Comparison of ENCODE assay signal across 2 cellular contexts in the genomic region with DNA sequence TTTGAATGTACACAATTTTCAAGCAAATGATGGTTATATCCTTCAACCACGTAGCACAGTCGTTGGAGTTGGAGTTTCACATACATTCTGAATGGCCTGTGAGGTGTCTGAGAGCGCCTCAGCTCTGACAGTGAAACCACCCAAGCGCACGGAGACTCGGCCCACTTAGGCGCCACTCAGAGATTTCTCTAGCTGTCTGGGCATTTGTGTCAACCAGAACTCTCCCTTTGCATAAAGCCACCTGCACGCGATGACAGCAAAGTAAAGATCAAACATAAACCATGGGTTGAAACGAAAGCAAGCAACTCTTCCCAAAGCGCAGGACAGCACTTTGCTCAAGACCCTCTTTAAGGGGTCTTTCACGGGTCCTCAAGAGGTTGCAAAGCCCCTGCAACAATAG.
TF ChIP-seq lines count a peak whose summit lies in the region.

No MANE protein-coding gene starts in this region.

TF ChIP-seq in SK-N-SH, 30 proteins besides CTCF, POLR2A, EP300 and RAD21 (continued from another document):
- TF ChIP-seq, protein P1, sequence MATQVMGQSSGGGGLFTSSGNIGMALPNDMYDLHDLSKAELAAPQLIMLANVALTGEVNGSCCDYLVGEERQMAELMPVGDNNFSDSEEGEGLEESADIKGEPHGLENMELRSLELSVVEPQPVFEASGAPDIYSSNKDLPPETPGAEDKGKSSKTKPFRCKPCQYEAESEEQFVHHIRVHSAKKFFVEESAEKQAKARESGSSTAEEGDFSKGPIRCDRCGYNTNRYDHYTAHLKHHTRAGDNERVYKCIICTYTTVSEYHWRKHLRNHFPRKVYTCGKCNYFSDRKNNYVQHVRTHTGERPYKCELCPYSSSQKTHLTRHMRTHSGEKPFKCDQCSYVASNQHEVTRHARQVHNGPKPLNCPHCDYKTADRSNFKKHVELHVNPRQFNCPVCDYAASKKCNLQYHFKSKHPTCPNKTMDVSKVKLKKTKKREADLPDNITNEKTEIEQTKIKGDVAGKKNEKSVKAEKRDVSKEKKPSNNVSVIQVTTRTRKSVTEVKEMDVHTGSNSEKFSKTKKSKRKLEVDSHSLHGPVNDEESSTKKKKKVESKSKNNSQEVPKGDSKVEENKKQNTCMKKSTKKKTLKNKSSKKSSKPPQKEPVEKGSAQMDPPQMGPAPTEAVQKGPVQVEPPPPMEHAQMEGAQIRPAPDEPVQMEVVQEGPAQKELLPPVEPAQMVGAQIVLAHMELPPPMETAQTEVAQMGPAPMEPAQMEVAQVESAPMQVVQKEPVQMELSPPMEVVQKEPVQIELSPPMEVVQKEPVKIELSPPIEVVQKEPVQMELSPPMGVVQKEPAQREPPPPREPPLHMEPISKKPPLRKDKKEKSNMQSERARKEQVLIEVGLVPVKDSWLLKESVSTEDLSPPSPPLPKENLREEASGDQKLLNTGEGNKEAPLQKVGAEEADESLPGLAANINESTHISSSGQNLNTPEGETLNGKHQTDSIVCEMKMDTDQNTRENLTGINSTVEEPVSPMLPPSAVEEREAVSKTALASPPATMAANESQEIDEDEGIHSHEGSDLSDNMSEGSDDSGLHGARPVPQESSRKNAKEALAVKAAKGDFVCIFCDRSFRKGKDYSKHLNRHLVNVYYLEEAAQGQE (IDR thresholded peaks at IDR 0.05; ENCODE audit: low read depth, low read length), result no peak
- TF ChIP-seq FOXJ3 (CRISPR knock-in tag; IDR thresholded peaks at IDR 0.05), result no peak
- TF ChIP-seq, protein P2, sequence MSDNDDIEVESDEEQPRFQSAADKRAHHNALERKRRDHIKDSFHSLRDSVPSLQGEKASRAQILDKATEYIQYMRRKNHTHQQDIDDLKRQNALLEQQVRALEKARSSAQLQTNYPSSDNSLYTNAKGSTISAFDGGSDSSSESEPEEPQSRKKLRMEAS (IDR thresholded peaks at IDR 0.05; ENCODE audit: low read depth), result no peak
- no peak for TF ChIP-seq JUND (IDR thresholded peaks at IDR 0.05)
- no peak for TF ChIP-seq NRF1 (IDR thresholded peaks at IDR 0.05; ENCODE audit: low read depth, low read length)
- TF ChIP-seq TCF12 (IDR thresholded peaks at IDR 0.05), result no peak
- TF ChIP-seq EZH2phosphoT487 (IDR thresholded peaks at IDR 0.05; ENCODE audit: borderline replicate concordance, low read depth), result no peak
TF ChIP-seq in SK-N-SH: peak in this region for 0.

TF ChIP-seq in SK-N-SH treated with all-trans-retinoic acid at 6 μM for 48 hours, 23 proteins besides CTCF, POLR2A, EP300 and RAD21 (continued from another document):
- TF ChIP-seq, protein P3, sequence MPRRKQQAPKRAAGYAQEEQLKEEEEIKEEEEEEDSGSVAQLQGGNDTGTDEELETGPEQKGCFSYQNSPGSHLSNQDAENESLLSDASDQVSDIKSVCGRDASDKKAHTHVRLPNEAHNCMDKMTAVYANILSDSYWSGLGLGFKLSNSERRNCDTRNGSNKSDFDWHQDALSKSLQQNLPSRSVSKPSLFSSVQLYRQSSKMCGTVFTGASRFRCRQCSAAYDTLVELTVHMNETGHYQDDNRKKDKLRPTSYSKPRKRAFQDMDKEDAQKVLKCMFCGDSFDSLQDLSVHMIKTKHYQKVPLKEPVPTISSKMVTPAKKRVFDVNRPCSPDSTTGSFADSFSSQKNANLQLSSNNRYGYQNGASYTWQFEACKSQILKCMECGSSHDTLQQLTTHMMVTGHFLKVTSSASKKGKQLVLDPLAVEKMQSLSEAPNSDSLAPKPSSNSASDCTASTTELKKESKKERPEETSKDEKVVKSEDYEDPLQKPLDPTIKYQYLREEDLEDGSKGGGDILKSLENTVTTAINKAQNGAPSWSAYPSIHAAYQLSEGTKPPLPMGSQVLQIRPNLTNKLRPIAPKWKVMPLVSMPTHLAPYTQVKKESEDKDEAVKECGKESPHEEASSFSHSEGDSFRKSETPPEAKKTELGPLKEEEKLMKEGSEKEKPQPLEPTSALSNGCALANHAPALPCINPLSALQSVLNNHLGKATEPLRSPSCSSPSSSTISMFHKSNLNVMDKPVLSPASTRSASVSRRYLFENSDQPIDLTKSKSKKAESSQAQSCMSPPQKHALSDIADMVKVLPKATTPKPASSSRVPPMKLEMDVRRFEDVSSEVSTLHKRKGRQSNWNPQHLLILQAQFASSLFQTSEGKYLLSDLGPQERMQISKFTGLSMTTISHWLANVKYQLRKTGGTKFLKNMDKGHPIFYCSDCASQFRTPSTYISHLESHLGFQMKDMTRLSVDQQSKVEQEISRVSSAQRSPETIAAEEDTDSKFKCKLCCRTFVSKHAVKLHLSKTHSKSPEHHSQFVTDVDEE (CRISPR knock-in tag; IDR thresholded peaks at IDR 0.05), result no peak
- TF ChIP-seq ZFP3 (CRISPR knock-in tag; IDR thresholded peaks at IDR 0.05), result no peak
- TF ChIP-seq, protein P4, sequence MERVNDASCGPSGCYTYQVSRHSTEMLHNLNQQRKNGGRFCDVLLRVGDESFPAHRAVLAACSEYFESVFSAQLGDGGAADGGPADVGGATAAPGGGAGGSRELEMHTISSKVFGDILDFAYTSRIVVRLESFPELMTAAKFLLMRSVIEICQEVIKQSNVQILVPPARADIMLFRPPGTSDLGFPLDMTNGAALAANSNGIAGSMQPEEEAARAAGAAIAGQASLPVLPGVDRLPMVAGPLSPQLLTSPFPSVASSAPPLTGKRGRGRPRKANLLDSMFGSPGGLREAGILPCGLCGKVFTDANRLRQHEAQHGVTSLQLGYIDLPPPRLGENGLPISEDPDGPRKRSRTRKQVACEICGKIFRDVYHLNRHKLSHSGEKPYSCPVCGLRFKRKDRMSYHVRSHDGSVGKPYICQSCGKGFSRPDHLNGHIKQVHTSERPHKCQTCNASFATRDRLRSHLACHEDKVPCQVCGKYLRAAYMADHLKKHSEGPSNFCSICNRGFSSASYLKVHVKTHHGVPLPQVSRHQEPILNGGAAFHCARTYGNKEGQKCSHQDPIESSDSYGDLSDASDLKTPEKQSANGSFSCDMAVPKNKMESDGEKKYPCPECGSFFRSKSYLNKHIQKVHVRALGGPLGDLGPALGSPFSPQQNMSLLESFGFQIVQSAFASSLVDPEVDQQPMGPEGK (CRISPR knock-in tag; IDR thresholded peaks at IDR 0.05; ENCODE audit: borderline replicate concordance), result no peak
- TF ChIP-seq SNAI2 (CRISPR knock-in tag; IDR thresholded peaks at IDR 0.05), result no peak
- TF ChIP-seq TCF4 (CRISPR knock-in tag; IDR thresholded peaks at IDR 0.05; ENCODE audit: borderline replicate concordance), result no peak
- no peak for TF ChIP-seq ARNTL (CRISPR knock-in tag; IDR thresholded peaks at IDR 0.05; ENCODE audit: borderline replicate concordance, low read depth)
- no peak for TF ChIP-seq TOX (CRISPR knock-in tag; IDR thresholded peaks at IDR 0.05; ENCODE audit: borderline replicate concordance)
- TF ChIP-seq ESRRG (CRISPR knock-in tag; IDR thresholded peaks at IDR 0.05), result no peak
- TF ChIP-seq OSR1 (CRISPR knock-in tag; IDR thresholded peaks at IDR 0.05), result no peak
